1 cellular context compared by ENCODE assay signal in genomic region chr11:64040684-64041267, GRCh38.
TF ChIP-seq lines count a peak whose summit lies in the region.

No MANE protein-coding gene starts in this region.

TF ChIP-seq in HepG2, 621 proteins besides CTCF, POLR2A, EP300 and RAD21 (continued from another document):
- TF ChIP-seq ZNF687 (CRISPR knock-in tag; IDR thresholded peaks at IDR 0.05), result peak; percentile 56
- TF ChIP-seq ATF1 (CRISPR knock-in tag; IDR thresholded peaks at IDR 0.05), result no peak
- no peak for TF ChIP-seq PRPF4 (IDR thresholded peaks at IDR 0.05; ENCODE audit: low read depth, low read length, poor library complexity, severe bottlenecking)
- TF ChIP-seq ZNF639 (CRISPR knock-in tag; conservative IDR thresholded peaks at IDR 0.05), result no peak
- no peak for TF ChIP-seq AKAP8 (CRISPR knock-in tag; IDR thresholded peaks at IDR 0.05)
- TF ChIP-seq SMC3 (IDR thresholded peaks at IDR 0.05; ENCODE audit: low read length), result peak; percentile 40; the same call in 1 of the 2 replicates
- TF ChIP-seq GPN1 (CRISPR knock-in tag; IDR thresholded peaks at IDR 0.05; ENCODE audit: borderline replicate concordance), result no peak
- TF ChIP-seq NCOA2 (CRISPR knock-in tag; IDR thresholded peaks at IDR 0.05), result no peak
- TF ChIP-seq ZNF772 (CRISPR knock-in tag; IDR thresholded peaks at IDR 0.05), result no peak
- no peak for TF ChIP-seq TFDP2 (CRISPR knock-in tag; IDR thresholded peaks at IDR 0.05)
- TF ChIP-seq ZKSCAN1 (IDR thresholded peaks at IDR 0.05; ENCODE audit: low read length), result no peak
- TF ChIP-seq ZNF878 (CRISPR knock-in tag; IDR thresholded peaks at IDR 0.05), result no peak
- TF ChIP-seq PLRG1 (conservative IDR thresholded peaks at IDR 0.05), result no peak
- no peak for TF ChIP-seq HHEX (CRISPR knock-in tag; IDR thresholded peaks at IDR 0.05)
- TF ChIP-seq KDM3A (CRISPR knock-in tag; IDR thresholded peaks at IDR 0.05; ENCODE audit: low read depth), result 0 out of 2 replicates have a peak, but pooled peaks have one; percentile 24
- peak; percentile 38 for TF ChIP-seq RBM22 (optimal IDR thresholded peaks at IDR 0.05; ENCODE audit: low read length)
- TF ChIP-seq MYNN (CRISPR knock-in tag; IDR thresholded peaks at IDR 0.05; ENCODE audit: low read depth), result no peak
- no peak for TF ChIP-seq CEBPZ (IDR thresholded peaks at IDR 0.05; ENCODE audit: low read length)
- TF ChIP-seq ZNF576 (CRISPR knock-in tag; IDR thresholded peaks at IDR 0.05), result no peak
- TF ChIP-seq XRCC5 (optimal IDR thresholded peaks at IDR 0.05; ENCODE audit: low read length), result peak; percentile 50
- peak; percentile 52; the same call in 1 of the 2 replicates for TF ChIP-seq HNF4G (IDR thresholded peaks at IDR 0.05; ENCODE audit: borderline replicate concordance, low read depth, low read length)
- TF ChIP-seq HNF4G (CRISPR knock-in tag; IDR thresholded peaks at IDR 0.05; ENCODE audit: borderline replicate concordance, low read depth), result no peak
- no peak for TF ChIP-seq MATR3 (CRISPR knock-in tag; IDR thresholded peaks at IDR 0.05)
- TF ChIP-seq NR2F6 (IDR thresholded peaks at IDR 0.05), result peak; percentile 71
- TF ChIP-seq NR2F6 (CRISPR knock-in tag; IDR thresholded peaks at IDR 0.05), result peak; percentile 85
- no peak for TF ChIP-seq HNRNPUL1 (IDR thresholded peaks at IDR 0.05; ENCODE audit: low read depth, low read length)
- peak; percentile 84 for TF ChIP-seq STAG1 (CRISPR knock-in tag; IDR thresholded peaks at IDR 0.05)
- TF ChIP-seq HNRNPL (IDR thresholded peaks at IDR 0.05; ENCODE audit: low read depth, low read length), result peak; percentile 91
- no peak for TF ChIP-seq KLF11 (CRISPR knock-in tag; IDR thresholded peaks at IDR 0.05)
- no peak for TF ChIP-seq GATAD2A (CRISPR knock-in tag; IDR thresholded peaks at IDR 0.05)
- no peak for TF ChIP-seq PAF1 (CRISPR knock-in tag; IDR thresholded peaks at IDR 0.05)
- TF ChIP-seq UBTF (CRISPR knock-in tag; IDR thresholded peaks at IDR 0.05), result no peak
- TF ChIP-seq LCORL (IDR thresholded peaks at IDR 0.05), result no peak
- TF ChIP-seq LCORL (CRISPR knock-in tag; IDR thresholded peaks at IDR 0.05), result peak; percentile 43; the same call in 1 of the 2 replicates
- no peak for TF ChIP-seq TOE1 (CRISPR knock-in tag; IDR thresholded peaks at IDR 0.05)
- no peak for TF ChIP-seq NCOA5 (CRISPR knock-in tag; IDR thresholded peaks at IDR 0.05)
